17 cellular contexts compared by ENCODE assay signal in the genomic region with DNA sequence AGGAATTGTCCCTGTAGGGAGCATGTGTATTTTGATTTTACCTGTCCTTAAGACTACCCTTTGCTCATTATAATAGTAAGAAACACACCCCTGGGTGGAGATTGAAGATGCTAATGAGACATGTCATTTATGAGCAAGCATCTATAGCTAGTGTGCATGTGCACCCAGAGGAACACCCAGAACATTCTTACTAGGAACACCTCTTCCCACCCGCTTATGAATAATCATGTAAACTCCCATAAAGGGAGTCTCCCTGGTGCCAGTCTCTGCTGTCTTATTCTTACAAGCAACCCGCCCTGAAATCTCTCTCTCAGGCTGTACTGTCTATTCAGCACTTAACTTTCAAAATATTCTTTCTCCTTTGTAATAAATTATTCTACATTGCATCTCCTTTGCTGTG.
A peak's percentile ranks its signal among the peaks of the same experiment; 100 is the strongest.
DNase-seq lines count a peak whose midpoint lies in the region; ATAC-seq and TF ChIP-seq lines count a peak whose summit lies in the region.
"Had no signal": no experiment of that assay in that cellular context is flagged by ENCODE, and none has a peak within 500 bp of the region (broad histone marks: within the 10 kb centered on the region; RNA-seq: fewer than 3 reads in every experiment).

No MANE protein-coding gene starts in this region.

- no peaks in the 10 kb centered on the region for H3K4me1 ChIP-seq in OCI-LY3 (ENCODE audit: low read length)
- H3K4me1 ChIP-seq: A549; BLaER1 treated with 17β-estradiol and CSF1 and Interleukin-3, amounts not matched to agents 10 nM and 100 nM; Caco-2 had no signal

- no peak overlapping the region for H3K4me3 ChIP-seq in OCI-LY3 (ENCODE audit: low read length)
- no peak overlapping the region for H3K4me3 ChIP-seq in epithelial cell of esophagus (ENCODE audit: low read length)
- H3K4me3 ChIP-seq in fibroblast of villous mesenchyme (ENCODE audit: low read depth, low read length), result no peak overlapping the region
- H3K4me3 ChIP-seq: A549; BLaER1 treated with 17β-estradiol and CSF1 and Interleukin-3, amounts not matched to agents 10 nM and 100 nM had no signal

- H3K9ac ChIP-seq in OCI-LY3 (ENCODE audit: low read length), result no peak overlapping the region
- H3K9ac ChIP-seq: BLaER1 treated with 17β-estradiol and CSF1 and Interleukin-3, amounts not matched to agents 10 nM and 100 nM had no signal

- no peaks in the 10 kb centered on the region for H3K79me2 ChIP-seq in OCI-LY3 (ENCODE audit: low read length)

- 0 out of 2 replicates have a peak overlapping the region, but pooled peaks have one; percentile 41 for H2AFZ ChIP-seq in OCI-LY3 (ENCODE audit: low read depth, low read length)

- H4K20me1 ChIP-seq in OCI-LY3 (ENCODE audit: insufficient read depth, low read length), result no peaks in the 10 kb centered on the region
- H4K20me1 ChIP-seq: BLaER1 treated with 17β-estradiol and CSF1 and Interleukin-3, amounts not matched to agents 10 nM and 100 nM had no signal

- H3K9me3 ChIP-seq in OCI-LY3 (ENCODE audit: insufficient read depth, low read length), result no peaks in the 10 kb centered on the region
- H3K9me3 ChIP-seq: A549, Caco-2 had no signal

- no peaks in the 10 kb centered on the region for H3K36me3 ChIP-seq in OCI-LY3 (replicated peaks; ENCODE audit: low read depth, low read length)
- H3K36me3 ChIP-seq: BLaER1 treated with 17β-estradiol and CSF1 and Interleukin-3, amounts not matched to agents 10 nM and 100 nM had no signal

- no peak for ATAC-seq in HG02852 (IDR thresholded peaks at IDR 0.05; ENCODE audit: unreplicated experiment)
- ATAC-seq: A549; CD8-positive, alpha-beta T cell had no signal

- DNase-seq in epithelial cell of esophagus (ENCODE audit: low read depth) (peak; percentile 41), fibroblast of villous mesenchyme (ENCODE audit: low read depth) (peak; percentile 9), globus pallidus (ENCODE audit: low spot score) (no peak)
- no peak for DNase-seq in activated effector memory CD4-positive, alpha-beta T cell treated with anti-CD3 and anti-CD28 coated beads, Interleukin-2, amount 50 U/mL, for 16 hours
- DNase-seq: AML-193; Caco-2; Calu3; CD4-positive, alpha-beta T cell; CD8-positive, alpha-beta T cell; DMS79 treated with DMSO at 0.1 percent for 48 hours; GF-D8 had no signal

- no peak overlapping the region for H3K27ac ChIP-seq in OCI-LY3 (ENCODE audit: low read length)
- H3K27ac ChIP-seq: 22Rv1; A549; BLaER1 treated with 17β-estradiol and CSF1 and Interleukin-3, amounts not matched to agents 10 nM and 100 nM; C4-2B had no signal

- TF ChIP-seq CTCF in OCI-LY3 (IDR thresholded peaks at IDR 0.05; ENCODE audit: low read depth, low read length) (no peak), epithelial cell of esophagus (IDR thresholded peaks at IDR 0.05; ENCODE audit: insufficient read depth, low read depth, low read length, missing control alignments) (no peak), fibroblast of villous mesenchyme (IDR thresholded peaks at IDR 0.05; ENCODE audit: insufficient read depth, low read depth, low read length) (no peak)

- H3K4me2 ChIP-seq in OCI-LY3 (ENCODE audit: low read length), result no peak overlapping the region
- H3K4me2 ChIP-seq: A549; BLaER1 treated with 17β-estradiol and CSF1 and Interleukin-3, amounts not matched to agents 10 nM and 100 nM had no signal

- H3K27me3 ChIP-seq in OCI-LY3 (ENCODE audit: low read depth, low read length), result no peaks in the 10 kb centered on the region
- H3K27me3 ChIP-seq: BLaER1 treated with 17β-estradiol and CSF1 and Interleukin-3, amounts not matched to agents 10 nM and 100 nM had no signal

Comparison
In these comparisons a context has a peak if more than half of its experiments do, and no peak if none do; other contexts are left out.
1. DNase-seq: peak in epithelial cell of esophagus (single experiment) and fibroblast of villous mesenchyme (single experiment); none in activated effector memory CD4-positive, alpha-beta T cell treated with anti-CD3 and anti-CD28 coated beads, Interleukin-2, amount 50 U/mL, for 16 hours (single experiment) and globus pallidus (single experiment).